Comparison of ENCODE assay signal across 20 cellular contexts in the genomic region with DNA sequence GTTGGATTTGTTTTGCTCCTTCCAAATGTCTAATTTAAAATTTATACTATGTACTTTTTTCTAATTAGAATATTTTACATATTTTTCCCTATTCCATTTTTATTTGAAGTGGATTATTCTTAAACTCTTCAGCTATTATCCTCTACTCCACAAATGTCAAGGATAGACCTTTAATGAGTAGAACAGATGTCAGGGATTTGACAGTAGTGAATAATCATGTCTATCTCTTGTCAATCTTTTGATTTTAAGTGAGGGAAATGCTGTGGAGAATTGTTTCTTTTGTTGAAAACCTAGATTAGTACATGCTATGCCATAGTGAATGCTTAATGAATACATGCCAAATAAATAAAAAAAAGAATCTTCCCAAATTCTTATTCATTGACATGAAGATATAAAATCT. TPM values are rescaled to one million over a fixed set of nuclear protein-coding genes. Genes with fewer than 3 reads are reported as not detected.
DNase-seq lines count a peak whose midpoint lies in the region; FAIRE-seq and TF ChIP-seq lines count a peak whose summit lies in the region.
"Had no signal": no experiment of that assay in that cellular context is flagged by ENCODE, and none has a peak within 500 bp of the region (broad histone marks: within the 10 kb centered on the region; RNA-seq: fewer than 3 reads in every experiment).

No MANE protein-coding gene starts in this region.

- TF ChIP-seq CTCF in D721Med (IDR thresholded peaks at IDR 0.05; ENCODE audit: insufficient read depth, missing control alignments) (no peak), WERI-Rb-1 (IDR thresholded peaks at IDR 0.05; ENCODE audit: low read depth, low read length) (no peak), hepatocyte (IDR thresholded peaks at IDR 0.05; ENCODE audit: poor library complexity) (no peak)

- no peaks in the 10 kb centered on the region for H3K9me2 ChIP-seq in hepatocyte (replicated peaks; ENCODE audit: insufficient read depth)

- DNase-seq in D721Med (ENCODE audit: insufficient read length, low spot score) (no peak), caudate nucleus (lab: John Stamatoyannopoulos, UW) (no peak), WERI-Rb-1 (no peak), hepatocyte (ENCODE audit: low spot score) (no peak), NCI-H146 treated with DMSO at 0.1 percent for 48 hours (lab: John Stamatoyannopoulos, UW; ENCODE audit: unreplicated experiment) (no peak)
- DNase-seq: 8988T; ACHN; AML-193; Calu3; CD4-positive, alpha-beta memory T cell; COR-L47; DMS153; DND-41; GOT3; HFFc6 had no signal

- no peaks in the 10 kb centered on the region for H3K79me2 ChIP-seq in hepatocyte

- peak; percentile 87 for FAIRE-seq in D721Med (lab: Jason Lieb, UNC)
- FAIRE-seq: A549, GM12892, H54 had no signal

- no peak overlapping the region for H2AFZ ChIP-seq in hepatocyte

- H3K27me3 ChIP-seq in layer of hippocampus (ENCODE audit: control insufficient read depth, insufficient read depth, low read length) (no peaks in the 10 kb centered on the region), WERI-Rb-1 (ENCODE audit: insufficient read depth, low read depth, severe bottlenecking) (no peaks in the 10 kb centered on the region), hepatocyte (no peaks in the 10 kb centered on the region)

- H4K20me1 ChIP-seq in hepatocyte (ENCODE audit: insufficient read depth, poor library complexity, severe bottlenecking) = no peaks in the 10 kb centered on the region

- H3K27ac ChIP-seq in caudate nucleus (ENCODE audit: low read depth, low read length) (peak overlapping the region; percentile 49), layer of hippocampus (ENCODE audit: low read depth, low read length) (peak overlapping the region; percentile 27), WERI-Rb-1 (no peak overlapping the region), hepatocyte (no peak overlapping the region)
- H3K27ac ChIP-seq: A549 had no signal

- no peak overlapping the region for H3K4me3 ChIP-seq in WERI-Rb-1 (ENCODE audit: low read depth, low read length)
- no peak overlapping the region for H3K4me3 ChIP-seq in hepatocyte
- H3K4me3 ChIP-seq: A549, HAP-1 had no signal

- H3K36me3 ChIP-seq in WERI-Rb-1 = no peaks in the 10 kb centered on the region
- no peaks in the 10 kb centered on the region for H3K36me3 ChIP-seq in hepatocyte (replicated peaks; ENCODE audit: insufficient read depth, low read depth)
- H3K36me3 ChIP-seq: HAP-1 had no signal

- no peaks in the 10 kb centered on the region for H3K4me1 ChIP-seq in hepatocyte (ENCODE audit: insufficient read depth)
- H3K4me1 ChIP-seq: A549, HAP-1 had no signal

- H3K4me2 ChIP-seq in hepatocyte = no peak overlapping the region
- H3K4me2 ChIP-seq: A549 had no signal

- H3K9me3 ChIP-seq in WERI-Rb-1 (ENCODE audit: severe bottlenecking) = no peaks in the 10 kb centered on the region
- no peaks in the 10 kb centered on the region for H3K9me3 ChIP-seq in hepatocyte (ENCODE audit: low read depth)
- H3K9me3 ChIP-seq: A549, HAP-1 had no signal

RNA-seq across cellular contexts. Expression of a gene that starts 56.0 kb away (rescaled TPM):
- total RNA-seq in hepatocyte = 0.88 and 1.5 TPM in 2 replicates
- polyA plus RNA-seq in hepatocyte = 0.39 TPM in 1 of 2 replicates, not detected in the other

Comparison
In these comparisons a context has a peak if more than half of its experiments do, and no peak if none do; other contexts are left out.
1. H3K27ac ChIP-seq: peak in caudate nucleus (single experiment) and layer of hippocampus (single experiment); none in WERI-Rb-1 (single experiment) and hepatocyte (single experiment).